16 cellular contexts compared by ENCODE assay signal in the genomic region with DNA sequence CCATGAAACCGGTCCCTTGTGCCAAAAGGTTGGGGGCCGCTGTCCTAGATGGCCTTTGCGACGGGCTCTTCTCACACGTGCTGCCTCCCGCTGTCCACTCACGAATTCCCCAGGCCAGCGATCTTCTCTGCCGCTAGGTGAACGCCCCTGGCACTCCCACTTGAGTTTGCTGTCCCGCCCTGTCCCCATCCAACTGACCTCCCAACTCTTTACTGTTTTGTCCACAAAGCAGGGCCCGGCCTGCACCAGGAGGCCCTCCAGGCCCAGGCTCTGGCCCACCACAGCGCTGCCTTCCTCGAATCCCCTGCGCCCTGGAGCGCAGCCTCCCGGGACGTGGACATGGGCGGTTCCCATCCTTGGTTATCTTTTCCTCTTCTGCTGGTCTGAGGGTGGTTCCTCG.
DNase-seq lines count a peak whose midpoint lies in the region; ATAC-seq and TF ChIP-seq lines count a peak whose summit lies in the region.
"Had no signal": no experiment of that assay in that cellular context is flagged by ENCODE, and none has a peak within 500 bp of the region (broad histone marks: within the 10 kb centered on the region; RNA-seq: fewer than 3 reads in every experiment).

No MANE protein-coding gene starts in this region.

- H3K27me3 ChIP-seq in osteoblast (ENCODE audit: insufficient read depth, low read length) (no peaks in the 10 kb centered on the region), SJCRH30 (no peaks in the 10 kb centered on the region; the same call in 1 of the 2 replicates)

- H3K27ac ChIP-seq in osteoblast (ENCODE audit: low read depth, low read length) (no peak overlapping the region), SJCRH30 (no peak overlapping the region)
- H3K27ac ChIP-seq: GM23248 had no signal

- H3K27me3 Mint-ChIP-seq in WTC11 (ENCODE audit: low read depth): peaks cover 5% of the 10 kb centered on the region

- no peak overlapping the region for H3K4me2 ChIP-seq in osteoblast (ENCODE audit: insufficient read depth, low read length)

- ATAC-seq in WTC11 (no peak), HG03139 (IDR thresholded peaks at IDR 0.05; ENCODE audit: unreplicated experiment) (no peak)
- ATAC-seq: CD8-positive, alpha-beta T cell had no signal

- H3K4me1 ChIP-seq in osteoblast (ENCODE audit: insufficient read depth, low read length) (peaks cover 10% of the 10 kb centered on the region), SJCRH30 (peaks cover 36% of the 10 kb centered on the region)

- DNase-seq in ELF-1 (ENCODE audit: low read depth, low spot score): peak; percentile 35
- no peak for DNase-seq in WTC11 (ENCODE audit: low spot score)
- DNase-seq in osteoblast (ENCODE audit: insufficient read length, low spot score, missing footprints): peak; percentile 65
- no peak for DNase-seq in activated gamma-delta T cell (lab: John Stamatoyannopoulos, UW)
- DNase-seq in GM20000 (ENCODE audit: low spot score): no peak
- no peak for DNase-seq in SJCRH30
- DNase-seq: CD8-positive, alpha-beta T cell; COR-L47; DMS153; EL; GDM1; GM23248 had no signal

- POLR2A ChIA-PET in WTC11 (lab: Charles Lee): interaction anchor here (1.0 kb wide), 1 partner anchor 23 kb away, joined by 3 read pairs; no protein-coding TSS in a partner anchor

- no peaks in the 10 kb centered on the region for H3K36me3 ChIP-seq in osteoblast (ENCODE audit: insufficient read depth, low read length)
- H3K36me3 ChIP-seq in SJCRH30: no peaks in the 10 kb centered on the region

- H3K4me1 Mint-ChIP-seq in WTC11: peaks cover 22% of the 10 kb centered on the region
- H3K4me1 Mint-ChIP-seq: IgD-negative memory B cell had no signal

- no peaks in the 10 kb centered on the region for H3K79me2 ChIP-seq in osteoblast (ENCODE audit: insufficient read depth, low read length)

- H3K9me3 ChIP-seq in osteoblast (ENCODE audit: low read depth, low read length) (no peaks in the 10 kb centered on the region), SJCRH30 (replicated peaks) (no peaks in the 10 kb centered on the region)

- no peaks in the 10 kb centered on the region for H4K20me1 ChIP-seq in osteoblast (ENCODE audit: insufficient read depth, low read length)

- H2AFZ ChIP-seq in osteoblast (ENCODE audit: low read length): no peak overlapping the region
- H2AFZ ChIP-seq: GM23248 had no signal

- TF ChIP-seq CTCF in WTC11 (IDR thresholded peaks at IDR 0.05) (no peak), osteoblast (IDR thresholded peaks at IDR 0.05; ENCODE audit: extremely low read depth, low read depth, low read length) (no peak), GM20000 (IDR thresholded peaks at IDR 0.05; ENCODE audit: extremely low read depth, missing control alignments) (no peak)

- no peak overlapping the region for H3K27ac Mint-ChIP-seq in WTC11
- H3K27ac Mint-ChIP-seq: B cell; CD14-positive monocyte; CD8-positive, alpha-beta T cell had no signal

- no peaks in the 10 kb centered on the region for H3K9me3 Mint-ChIP-seq in WTC11
- H3K9me3 Mint-ChIP-seq: CD8-positive, alpha-beta T cell; IgD-negative memory B cell had no signal

- no peaks in the 10 kb centered on the region for H3K36me3 Mint-ChIP-seq in WTC11
- H3K36me3 Mint-ChIP-seq: CD14-positive monocyte; CD8-positive, alpha-beta T cell; IgD-negative memory B cell had no signal

- H3K4me3 ChIP-seq in osteoblast (ENCODE audit: insufficient read depth, low read length) (no peak overlapping the region), SJCRH30 (no peak overlapping the region)
- H3K4me3 ChIP-seq: GM23248 had no signal

- CTCF ChIA-PET in WTC11 (lab: Charles Lee): interaction anchor here (0.7 to 1.7 kb wide), 6 partner anchors 9 to 263 kb away, joined by 3 to 6 read pairs (median 4); no protein-coding TSS in a partner anchor

- peak overlapping the region; percentile 63 for H3K4me3 Mint-ChIP-seq in WTC11
- H3K4me3 Mint-ChIP-seq: B cell; CD14-positive monocyte; CD8-positive, alpha-beta T cell; IgD-negative memory B cell had no signal

TF ChIP-seq in WTC11, 78 proteins besides CTCF, POLR2A, EP300 and RAD21 (continues in another document):
- no peak for TF ChIP-seq CREB1 (CRISPR knock-in tag; IDR thresholded peaks at IDR 0.05)
- TF ChIP-seq, protein P1, sequence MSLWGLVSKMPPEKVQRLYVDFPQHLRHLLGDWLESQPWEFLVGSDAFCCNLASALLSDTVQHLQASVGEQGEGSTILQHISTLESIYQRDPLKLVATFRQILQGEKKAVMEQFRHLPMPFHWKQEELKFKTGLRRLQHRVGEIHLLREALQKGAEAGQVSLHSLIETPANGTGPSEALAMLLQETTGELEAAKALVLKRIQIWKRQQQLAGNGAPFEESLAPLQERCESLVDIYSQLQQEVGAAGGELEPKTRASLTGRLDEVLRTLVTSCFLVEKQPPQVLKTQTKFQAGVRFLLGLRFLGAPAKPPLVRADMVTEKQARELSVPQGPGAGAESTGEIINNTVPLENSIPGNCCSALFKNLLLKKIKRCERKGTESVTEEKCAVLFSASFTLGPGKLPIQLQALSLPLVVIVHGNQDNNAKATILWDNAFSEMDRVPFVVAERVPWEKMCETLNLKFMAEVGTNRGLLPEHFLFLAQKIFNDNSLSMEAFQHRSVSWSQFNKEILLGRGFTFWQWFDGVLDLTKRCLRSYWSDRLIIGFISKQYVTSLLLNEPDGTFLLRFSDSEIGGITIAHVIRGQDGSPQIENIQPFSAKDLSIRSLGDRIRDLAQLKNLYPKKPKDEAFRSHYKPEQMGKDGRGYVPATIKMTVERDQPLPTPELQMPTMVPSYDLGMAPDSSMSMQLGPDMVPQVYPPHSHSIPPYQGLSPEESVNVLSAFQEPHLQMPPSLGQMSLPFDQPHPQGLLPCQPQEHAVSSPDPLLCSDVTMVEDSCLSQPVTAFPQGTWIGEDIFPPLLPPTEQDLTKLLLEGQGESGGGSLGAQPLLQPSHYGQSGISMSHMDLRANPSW (CRISPR knock-in tag; conservative IDR thresholded peaks at IDR 0.05; ENCODE audit: low read depth): no peak
- no peak for TF ChIP-seq ZNF263 (CRISPR knock-in tag; IDR thresholded peaks at IDR 0.05; ENCODE audit: low read depth)
- no peak for TF ChIP-seq ZNF121 (CRISPR knock-in tag; IDR thresholded peaks at IDR 0.05)
- TF ChIP-seq JAZF1 (CRISPR knock-in tag; IDR thresholded peaks at IDR 0.05): no peak
- TF ChIP-seq ZBTB21 (CRISPR knock-in tag; IDR thresholded peaks at IDR 0.05; ENCODE audit: borderline replicate concordance): no peak
- no peak for TF ChIP-seq NR1H2 (CRISPR knock-in tag; IDR thresholded peaks at IDR 0.05)
- TF ChIP-seq, protein P2, sequence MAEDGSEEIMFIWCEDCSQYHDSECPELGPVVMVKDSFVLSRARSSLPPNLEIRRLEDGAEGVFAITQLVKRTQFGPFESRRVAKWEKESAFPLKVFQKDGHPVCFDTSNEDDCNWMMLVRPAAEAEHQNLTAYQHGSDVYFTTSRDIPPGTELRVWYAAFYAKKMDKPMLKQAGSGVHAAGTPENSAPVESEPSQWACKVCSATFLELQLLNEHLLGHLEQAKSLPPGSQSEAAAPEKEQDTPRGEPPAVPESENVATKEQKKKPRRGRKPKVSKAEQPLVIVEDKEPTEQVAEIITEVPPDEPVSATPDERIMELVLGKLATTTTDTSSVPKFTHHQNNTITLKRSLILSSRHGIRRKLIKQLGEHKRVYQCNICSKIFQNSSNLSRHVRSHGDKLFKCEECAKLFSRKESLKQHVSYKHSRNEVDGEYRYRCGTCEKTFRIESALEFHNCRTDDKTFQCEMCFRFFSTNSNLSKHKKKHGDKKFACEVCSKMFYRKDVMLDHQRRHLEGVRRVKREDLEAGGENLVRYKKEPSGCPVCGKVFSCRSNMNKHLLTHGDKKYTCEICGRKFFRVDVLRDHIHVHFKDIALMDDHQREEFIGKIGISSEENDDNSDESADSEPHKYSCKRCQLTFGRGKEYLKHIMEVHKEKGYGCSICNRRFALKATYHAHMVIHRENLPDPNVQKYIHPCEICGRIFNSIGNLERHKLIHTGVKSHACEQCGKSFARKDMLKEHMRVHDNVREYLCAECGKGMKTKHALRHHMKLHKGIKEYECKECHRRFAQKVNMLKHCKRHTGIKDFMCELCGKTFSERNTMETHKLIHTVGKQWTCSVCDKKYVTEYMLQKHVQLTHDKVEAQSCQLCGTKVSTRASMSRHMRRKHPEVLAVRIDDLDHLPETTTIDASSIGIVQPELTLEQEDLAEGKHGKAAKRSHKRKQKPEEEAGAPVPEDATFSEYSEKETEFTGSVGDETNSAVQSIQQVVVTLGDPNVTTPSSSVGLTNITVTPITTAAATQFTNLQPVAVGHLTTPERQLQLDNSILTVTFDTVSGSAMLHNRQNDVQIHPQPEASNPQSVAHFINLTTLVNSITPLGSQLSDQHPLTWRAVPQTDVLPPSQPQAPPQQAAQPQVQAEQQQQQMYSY (CRISPR knock-in tag; IDR thresholded peaks at IDR 0.05): no peak
- no peak for TF ChIP-seq GABPB1 (CRISPR knock-in tag; IDR thresholded peaks at IDR 0.05)
- no peak for TF ChIP-seq NFE2L1 (CRISPR knock-in tag; IDR thresholded peaks at IDR 0.05)
- TF ChIP-seq, protein P3, sequence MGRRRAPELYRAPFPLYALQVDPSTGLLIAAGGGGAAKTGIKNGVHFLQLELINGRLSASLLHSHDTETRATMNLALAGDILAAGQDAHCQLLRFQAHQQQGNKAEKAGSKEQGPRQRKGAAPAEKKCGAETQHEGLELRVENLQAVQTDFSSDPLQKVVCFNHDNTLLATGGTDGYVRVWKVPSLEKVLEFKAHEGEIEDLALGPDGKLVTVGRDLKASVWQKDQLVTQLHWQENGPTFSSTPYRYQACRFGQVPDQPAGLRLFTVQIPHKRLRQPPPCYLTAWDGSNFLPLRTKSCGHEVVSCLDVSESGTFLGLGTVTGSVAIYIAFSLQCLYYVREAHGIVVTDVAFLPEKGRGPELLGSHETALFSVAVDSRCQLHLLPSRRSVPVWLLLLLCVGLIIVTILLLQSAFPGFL (CRISPR knock-in tag; IDR thresholded peaks at IDR 0.05; ENCODE audit: borderline replicate concordance): no peak
- TF ChIP-seq, protein P4, sequence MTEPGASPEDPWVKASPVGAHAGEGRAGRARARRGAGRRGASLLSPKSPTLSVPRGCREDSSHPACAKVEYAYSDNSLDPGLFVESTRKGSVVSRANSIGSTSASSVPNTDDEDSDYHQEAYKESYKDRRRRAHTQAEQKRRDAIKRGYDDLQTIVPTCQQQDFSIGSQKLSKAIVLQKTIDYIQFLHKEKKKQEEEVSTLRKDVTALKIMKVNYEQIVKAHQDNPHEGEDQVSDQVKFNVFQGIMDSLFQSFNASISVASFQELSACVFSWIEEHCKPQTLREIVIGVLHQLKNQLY (CRISPR knock-in tag; IDR thresholded peaks at IDR 0.05): no peak

Comparison
In these comparisons a context has a peak if more than half of its experiments do, and no peak if none do; other contexts are left out.
1. DNase-seq: peak in ELF-1 (single experiment) and osteoblast (single experiment); none in WTC11 (single experiment), activated gamma-delta T cell (single experiment), GM20000 (single experiment) and SJCRH30 (0 of 2).